ENCODE assay signal across 32 cellular contexts in genomic region chr12:57180321-57180989, GRCh38. TPM values are rescaled to one million over a fixed set of nuclear protein-coding genes. Genes with fewer than 3 reads are reported as not detected.
"Had no signal": no experiment of that assay in that cellular context is flagged by ENCODE, and none has a peak within 500 bp of the region (broad histone marks: within the 10 kb centered on the region; RNA-seq: fewer than 3 reads in every experiment).

No MANE protein-coding gene starts in this region.

- H3K4me1 ChIP-seq: ascending aorta had no signal

- H3K27ac Mint-ChIP-seq: activated B cell treated with CpG ODN at 0.5 μM for 24 hours; activated CD8-positive, alpha-beta T cell treated with anti-CD3 and anti-CD28 coated beads for 36 hours; activated naive CD8-positive, alpha-beta T cell; activated T-helper 17 cell treated with anti-CD3 and anti-CD28 coated beads, Interleukin-2, amount 50 U/mL, for 72 hours; dendritic cell treated with granulocyte-macrophage colony-stimulating factor and Interleukin-4, amounts not matched to agents 40 ng/mL and 50 ng/mL, for 4 days; endodermal cell; T-helper 17 cell; T-helper 2 cell treated with Interferon-gamma antibody and Interleukin-4, amounts not matched to agents 5 μg/mL and 100 μg/mL, for 36 hours had no signal

- H3K9me3 Mint-ChIP-seq: activated B cell treated with CpG ODN at 0.5 μM for 24 hours; activated CD8-positive, alpha-beta T cell treated with anti-CD3 and anti-CD28 coated beads for 36 hours; activated T-cell treated with anti-CD3 and anti-CD28 coated beads, Interleukin-2, amount 50 U/mL, for 4 hours; activated T-helper 17 cell treated with anti-CD3 and anti-CD28 coated beads, Interleukin-2, amount 50 U/mL, for 72 hours; brain; central memory CD8-positive, alpha-beta T cell; dendritic cell treated with granulocyte-macrophage colony-stimulating factor and Interleukin-4, amounts not matched to agents 40 ng/mL and 50 ng/mL, for 4 days; endodermal cell; T-helper 2 cell treated with Interferon-gamma antibody and Interleukin-4, amounts not matched to agents 5 μg/mL and 100 μg/mL, for 36 hours had no signal

- H3K4me1 Mint-ChIP-seq: activated T-helper 17 cell treated with anti-CD3 and anti-CD28 coated beads, Interleukin-2, amount 50 U/mL, for 72 hours had no signal

- H3K36me3 Mint-ChIP-seq: activated naive CD8-positive, alpha-beta T cell had no signal

- DNase-seq: activated B cell treated with CpG ODN at 0.5 μM for 24 hours; activated CD4-positive, alpha-beta T cell treated with anti-CD3 and anti-CD28 coated beads for 48 hours; activated CD4-positive, alpha-beta T cell treated with anti-CD3 and anti-CD28 coated beads, Interleukin-2, amount 50 U/mL, for 1 hour; activated CD4-positive, alpha-beta T cell treated with anti-CD3 and anti-CD28 coated beads, Interleukin-2, amount 50 U/mL, for 48 hours; activated CD8-positive, alpha-beta memory T cell treated with anti-CD3 and anti-CD28 coated beads for 24 hours; activated CD8-positive, alpha-beta T cell treated with anti-CD3 and anti-CD28 coated beads for 36 hours; activated effector memory CD4-positive, alpha-beta T cell treated with Interleukin-2 at 50 U/mL for 16 hours; activated gamma-delta T cell treated with Interleukin-2 at 50 U/mL for 16 hours; activated naive CD4-positive, alpha-beta T cell treated with anti-CD3 and anti-CD28 coated beads, Interleukin-2, amount 50 U/mL, for 16 hours; activated naive CD4-positive, alpha-beta T cell treated with Interleukin-2 at 50 U/mL for 16 hours; activated T-cell treated with anti-CD3 and anti-CD28 coated beads, Interleukin-2, amount 50 U/mL, for 4 hours; dorsolateral prefrontal cortex; effector memory CD4-positive, alpha-beta T cell; endodermal cell; foreskin melanocyte; heart right ventricle; T-helper 1 cell; T-helper 17 cell; T1000; WERI-Rb-1 had no signal

- H3K27ac ChIP-seq: esophagus muscularis mucosa, gastroesophageal sphincter, heart right ventricle, WERI-Rb-1 had no signal

- H3K9me3 ChIP-seq: ascending aorta, esophagus muscularis mucosa, gastroesophageal sphincter, heart right ventricle had no signal

- ATAC-seq: activated CD4-positive, CD25-positive, alpha-beta regulatory T cell treated with anti-CD3 and anti-CD28 coated beads, Interleukin-2, amount 50 U/mL, for 24 hours; activated CD8-positive, alpha-beta T cell treated with anti-CD3 and anti-CD28 coated beads for 36 hours; activated T-cell treated with anti-CD3 and anti-CD28 coated beads, Interleukin-2, amount 50 U/mL, for 4 hours; activated T-helper 17 cell treated with anti-CD3 and anti-CD28 coated beads, Interleukin-2, amount 50 U/mL, for 72 hours; gastroesophageal sphincter; heart right ventricle; T-helper 17 cell had no signal

- H3K4me3 Mint-ChIP-seq: activated B cell treated with CpG ODN at 0.5 μM for 24 hours; activated CD8-positive, alpha-beta T cell treated with anti-CD3 and anti-CD28 coated beads for 36 hours; activated naive CD8-positive, alpha-beta T cell; activated T-cell treated with anti-CD3 and anti-CD28 coated beads, Interleukin-2, amount 50 U/mL, for 4 hours; activated T-helper 17 cell treated with anti-CD3 and anti-CD28 coated beads, Interleukin-2, amount 50 U/mL, for 72 hours; brain; central memory CD8-positive, alpha-beta T cell; dendritic cell treated with granulocyte-macrophage colony-stimulating factor and Interleukin-4, amounts not matched to agents 40 ng/mL and 50 ng/mL, for 4 days; endodermal cell; T-helper 17 cell; T-helper 2 cell treated with Interferon-gamma antibody and Interleukin-4, amounts not matched to agents 5 μg/mL and 100 μg/mL, for 36 hours had no signal

- H3K27me3 ChIP-seq: ascending aorta, dorsolateral prefrontal cortex, esophagus muscularis mucosa, gastroesophageal sphincter, heart right ventricle had no signal

- H3K4me3 ChIP-seq: ascending aorta, coronary artery, dorsolateral prefrontal cortex, esophagus muscularis mucosa, gastroesophageal sphincter, heart right ventricle had no signal

RNA-seq across cellular contexts. Expression of gene LRP1-AS, which starts 33.0 kb away (rescaled TPM):
- polyA plus RNA-seq: fibroblast of lung, heart right ventricle had no signal
